24 cellular contexts compared by ENCODE assay signal in genomic region chr20:36992802-36993334, GRCh38. TPM values are rescaled to one million over a fixed set of nuclear protein-coding genes. Genes with fewer than 3 reads are reported as not detected.
DNase-seq lines count a peak whose midpoint lies in the region; ATAC-seq and TF ChIP-seq lines count a peak whose summit lies in the region.
"Had no signal": no experiment of that assay in that cellular context is flagged by ENCODE, and none has a peak within 500 bp of the region (broad histone marks: within the 10 kb centered on the region; RNA-seq: fewer than 3 reads in every experiment).

No MANE protein-coding gene starts in this region.

- H3K4me3 ChIP-seq in HEK293 (ENCODE audit: low read depth, low read length): no peak overlapping the region
- H3K4me3 ChIP-seq in naive thymus-derived CD4-positive, alpha-beta T cell (ENCODE audit: low read length): no peak overlapping the region
- H3K4me3 ChIP-seq: GM23248, MG63 had no signal

- peaks cover 25% of the 10 kb centered on the region for H3K4me1 Mint-ChIP-seq in activated naive CD8-positive, alpha-beta T cell treated with anti-CD3 and anti-CD28 coated beads for 36 hours
- H3K4me1 Mint-ChIP-seq in naive thymus-derived CD4-positive, alpha-beta T cell: peaks cover 29 to 67% (median 58%) of the 10 kb centered on the region in 7 donors
- peaks cover 35% of the 10 kb centered on the region for H3K4me1 Mint-ChIP-seq in activated CD8-positive, alpha-beta T cell treated with anti-CD3 and anti-CD28 coated beads, Interleukin-2, amount 10 ng/mL, durations not matched to agents 7 days and 5 days (ENCODE audit: low read depth)

- DNase-seq in NCI-H2171 treated with DMSO at 0.1 percent for 48 hours (lab: John Stamatoyannopoulos, UW) (peak; percentile 5), NCI-H2171 (lab: John Stamatoyannopoulos, UW) (no peak), NCI-H1048 (lab: John Stamatoyannopoulos, UW) (no peak)
- DNase-seq in activated naive CD8-positive, alpha-beta T cell treated with anti-CD3 and anti-CD28 coated beads for 36 hours: no peak
- no peak for DNase-seq in naive thymus-derived CD4-positive, alpha-beta T cell
- no peak for DNase-seq in activated CD8-positive, alpha-beta T cell treated with anti-CD3 and anti-CD28 coated beads, Interleukin-2, amount 10 ng/mL, durations not matched to agents 7 days and 5 days
- DNase-seq: BE2C; CD8-positive, alpha-beta memory T cell; GF-D8; GM23248; IMR-90; Kasumi-1; MG63; NCI-H1092; NCI-H1436 treated with DMSO at 0.1 percent for 48 hours; NCI-H2081; NCI-H510A; NCI-H748 treated with DMSO at 0.1 percent for 48 hours; RPMI8226; SHP77 treated with DMSO at 0.1 percent for 48 hours; SK-N-SH had no signal

- no peaks in the 10 kb centered on the region for H3K27me3 Mint-ChIP-seq in activated naive CD8-positive, alpha-beta T cell treated with anti-CD3 and anti-CD28 coated beads for 36 hours
- no peaks in the 10 kb centered on the region for H3K27me3 Mint-ChIP-seq in naive thymus-derived CD4-positive, alpha-beta T cell
- no peaks in the 10 kb centered on the region for H3K27me3 Mint-ChIP-seq in activated CD8-positive, alpha-beta T cell treated with anti-CD3 and anti-CD28 coated beads, Interleukin-2, amount 10 ng/mL, durations not matched to agents 7 days and 5 days (ENCODE audit: low read depth)

- no peak for ATAC-seq in naive thymus-derived CD4-positive, alpha-beta T cell
- no peak for ATAC-seq in HG02610 (IDR thresholded peaks at IDR 0.05; ENCODE audit: unreplicated experiment)
- no peak for ATAC-seq in activated CD8-positive, alpha-beta T cell treated with anti-CD3 and anti-CD28 coated beads, Interleukin-2, amount 10 ng/mL, durations not matched to agents 7 days and 5 days
- ATAC-seq: HCT116 had no signal

- TF ChIP-seq CTCF in HEK293 (tag by site-specific recombination; IDR thresholded peaks at IDR 0.05): no peak

- POLR2A ChIA-PET in HEK293 (lab: Yijun Ruan, JAX): interaction anchor here (0.7 kb wide), 1 partner anchor 359 kb away, joined by 3 read pairs; no protein-coding TSS in a partner anchor
- POLR2A ChIA-PET in naive thymus-derived CD4-positive, alpha-beta T cell (lab: Charles Lee): interaction anchor here (0.6 to 1.2 kb wide), 2 partner anchors 22 to 50 kb away, joined by 3 read pairs; no protein-coding TSS in a partner anchor
- POLR2A ChIA-PET in activated CD8-positive, alpha-beta T cell treated with anti-CD3 and anti-CD28 coated beads, Interleukin-2, amount 10 ng/mL, durations not matched to agents 7 days and 5 days (lab: Charles Lee): interaction anchor here (1.1 kb wide), 1 partner anchor 36 kb away, joined by 3 read pairs; no protein-coding TSS in a partner anchor

- no peak overlapping the region for H3K4me3 Mint-ChIP-seq in activated naive CD8-positive, alpha-beta T cell treated with anti-CD3 and anti-CD28 coated beads for 36 hours
- H3K4me3 Mint-ChIP-seq in naive thymus-derived CD4-positive, alpha-beta T cell: peak overlapping the region in 2 of 10 donors; percentile 10 to 22
- H3K4me3 Mint-ChIP-seq in activated CD8-positive, alpha-beta T cell treated with anti-CD3 and anti-CD28 coated beads, Interleukin-2, amount 10 ng/mL, durations not matched to agents 7 days and 5 days: no peak overlapping the region
- H3K4me3 Mint-ChIP-seq: CD8-positive, alpha-beta memory T cell had no signal

- H3K27me3 ChIP-seq in naive thymus-derived CD4-positive, alpha-beta T cell (ENCODE audit: control insufficient read depth in 2 of 2, insufficient read depth in 2 of 2, low read length in 2 of 2): no peaks in the 10 kb centered on the region
- H3K27me3 ChIP-seq: BE2C, MG63 had no signal

- CTCF ChIA-PET in HEK293 (lab: Yijun Ruan, JAX): no interaction called here
- CTCF ChIA-PET in naive thymus-derived CD4-positive, alpha-beta T cell (lab: Charles Lee): interaction anchor here (0.7 kb wide), 1 partner anchor 60 kb away, joined by 3 read pairs; no protein-coding TSS in a partner anchor
- CTCF ChIA-PET in activated CD8-positive, alpha-beta T cell treated with anti-CD3 and anti-CD28 coated beads, Interleukin-2, amount 10 ng/mL, durations not matched to agents 7 days and 5 days (lab: Charles Lee): no interaction called here

- H3K4me1 ChIP-seq in HEK293 (ENCODE audit: control insufficient read depth, insufficient read depth, low read length): no peaks in the 10 kb centered on the region
- H3K4me1 ChIP-seq in naive thymus-derived CD4-positive, alpha-beta T cell (ENCODE audit: control insufficient read depth in 2 of 2, insufficient read depth in 2 of 2, low read length in 2 of 2): peaks cover 9 to 25% of the 10 kb centered on the region in 2 donors

- H3K36me3 Mint-ChIP-seq in activated naive CD8-positive, alpha-beta T cell treated with anti-CD3 and anti-CD28 coated beads for 36 hours: peaks cover 52% of the 10 kb centered on the region
- peaks cover 20 to 68% (median 44%) of the 10 kb centered on the region in 5 donors for H3K36me3 Mint-ChIP-seq in naive thymus-derived CD4-positive, alpha-beta T cell
- H3K36me3 Mint-ChIP-seq in activated CD8-positive, alpha-beta T cell treated with anti-CD3 and anti-CD28 coated beads, Interleukin-2, amount 10 ng/mL, durations not matched to agents 7 days and 5 days (ENCODE audit: low read depth): peaks cover 74% of the 10 kb centered on the region

- H3K9me3 Mint-ChIP-seq in activated naive CD8-positive, alpha-beta T cell treated with anti-CD3 and anti-CD28 coated beads for 36 hours: peaks cover 17% of the 10 kb centered on the region
- H3K9me3 Mint-ChIP-seq in naive thymus-derived CD4-positive, alpha-beta T cell: peaks cover 5 to 27% (median 13%) of the 10 kb centered on the region in 11 donors
- peaks cover 12% of the 10 kb centered on the region for H3K9me3 Mint-ChIP-seq in activated CD8-positive, alpha-beta T cell treated with anti-CD3 and anti-CD28 coated beads, Interleukin-2, amount 10 ng/mL, durations not matched to agents 7 days and 5 days (ENCODE audit: insufficient read depth)

- H3K27ac ChIP-seq in HEK293 (ENCODE audit: extremely low read depth, low read depth, low read length): no peak overlapping the region
- no peak overlapping the region for H3K27ac ChIP-seq in naive thymus-derived CD4-positive, alpha-beta T cell (ENCODE audit: low read depth, low read length)
- H3K27ac ChIP-seq: GM23248 had no signal

- no peaks in the 10 kb centered on the region for H3K9me3 ChIP-seq in HEK293 (ENCODE audit: control insufficient read depth, insufficient read depth, low read depth, low read length)
- H3K9me3 ChIP-seq in naive thymus-derived CD4-positive, alpha-beta T cell (ENCODE audit: control insufficient read depth in 2 of 3, low read length in 3 of 3): no peaks in the 10 kb centered on the region
- H3K9me3 ChIP-seq: BE2C had no signal

- H3K27ac Mint-ChIP-seq in activated naive CD8-positive, alpha-beta T cell treated with anti-CD3 and anti-CD28 coated beads for 36 hours: peak overlapping the region; percentile 23
- peak overlapping the region in 6 of 9 donors; percentile 16 to 80 (median 56) for H3K27ac Mint-ChIP-seq in naive thymus-derived CD4-positive, alpha-beta T cell
- no peak overlapping the region for H3K27ac Mint-ChIP-seq in activated CD8-positive, alpha-beta T cell treated with anti-CD3 and anti-CD28 coated beads, Interleukin-2, amount 10 ng/mL, durations not matched to agents 7 days and 5 days

- peaks cover 0 to 34% of the 10 kb centered on the region in 2 experiments for H3K36me3 ChIP-seq in HEK293 (ENCODE audit: control insufficient read depth in 2 of 2, insufficient read depth in 1 of 2, low read length in 2 of 2)
- H3K36me3 ChIP-seq in naive thymus-derived CD4-positive, alpha-beta T cell (ENCODE audit: control insufficient read depth in 2 of 3, insufficient read depth in 3 of 3, low read length in 3 of 3): peaks cover 0 to 13% (median 0%) of the 10 kb centered on the region in 3 experiments

- intact Hi-C loops in naive thymus-derived CD4-positive, alpha-beta T cell (cut with micrococcal nuclease): no loop called here

TF ChIP-seq in HEK293, 187 proteins besides CTCF, POLR2A, EP300 and RAD21 (continues in another document):
- no peak for TF ChIP-seq ZNF473 (tag by site-specific recombination; IDR thresholded peaks at IDR 0.05)
- TF ChIP-seq ZNF280D (tag by site-specific recombination; IDR thresholded peaks at IDR 0.05): no peak
- TF ChIP-seq ZNF548 (tag by site-specific recombination; IDR thresholded peaks at IDR 0.05): no peak
- no peak for TF ChIP-seq ZNF155 (tag by site-specific recombination; IDR thresholded peaks at IDR 0.05)

RNA-seq across cellular contexts. Expression of gene SAMHD1, which starts 41.4 kb away (rescaled TPM):
- total RNA-seq in activated naive CD8-positive, alpha-beta T cell treated with anti-CD3 and anti-CD28 coated beads for 36 hours: 10 to 100 TPM; 35.6 to 43.2 TPM
- 100 to 1,000 TPM; 271 to 393 (median 338) TPM for total RNA-seq in naive thymus-derived CD4-positive, alpha-beta T cell
- 100 to 1,000 TPM; 231 to 258 TPM for polyA plus RNA-seq in naive thymus-derived CD4-positive, alpha-beta T cell
- 100 to 1,000 TPM; 318 to 346 TPM for total RNA-seq in activated CD8-positive, alpha-beta T cell treated with anti-CD3 and anti-CD28 coated beads, Interleukin-2, amount 10 ng/mL, durations not matched to agents 7 days and 5 days

Comparison
In these comparisons a context has a peak if more than half of its experiments do, and no peak if none do; other contexts are left out.
1. RNA of gene SAMHD1, which starts 41.4 kb away (total RNA-seq): 318 to 346 TPM in activated CD8-positive, alpha-beta T cell treated with anti-CD3 and anti-CD28 coated beads, Interleukin-2, amount 10 ng/mL, durations not matched to agents 7 days and 5 days and 271 to 393 TPM in naive thymus-derived CD4-positive, alpha-beta T cell; 35.6 to 43.2 TPM in activated naive CD8-positive, alpha-beta T cell treated with anti-CD3 and anti-CD28 coated beads for 36 hours; every median in the first group is over 4 times any median in the second.